1 cellular context compared by ENCODE assay signal in the genomic region with DNA sequence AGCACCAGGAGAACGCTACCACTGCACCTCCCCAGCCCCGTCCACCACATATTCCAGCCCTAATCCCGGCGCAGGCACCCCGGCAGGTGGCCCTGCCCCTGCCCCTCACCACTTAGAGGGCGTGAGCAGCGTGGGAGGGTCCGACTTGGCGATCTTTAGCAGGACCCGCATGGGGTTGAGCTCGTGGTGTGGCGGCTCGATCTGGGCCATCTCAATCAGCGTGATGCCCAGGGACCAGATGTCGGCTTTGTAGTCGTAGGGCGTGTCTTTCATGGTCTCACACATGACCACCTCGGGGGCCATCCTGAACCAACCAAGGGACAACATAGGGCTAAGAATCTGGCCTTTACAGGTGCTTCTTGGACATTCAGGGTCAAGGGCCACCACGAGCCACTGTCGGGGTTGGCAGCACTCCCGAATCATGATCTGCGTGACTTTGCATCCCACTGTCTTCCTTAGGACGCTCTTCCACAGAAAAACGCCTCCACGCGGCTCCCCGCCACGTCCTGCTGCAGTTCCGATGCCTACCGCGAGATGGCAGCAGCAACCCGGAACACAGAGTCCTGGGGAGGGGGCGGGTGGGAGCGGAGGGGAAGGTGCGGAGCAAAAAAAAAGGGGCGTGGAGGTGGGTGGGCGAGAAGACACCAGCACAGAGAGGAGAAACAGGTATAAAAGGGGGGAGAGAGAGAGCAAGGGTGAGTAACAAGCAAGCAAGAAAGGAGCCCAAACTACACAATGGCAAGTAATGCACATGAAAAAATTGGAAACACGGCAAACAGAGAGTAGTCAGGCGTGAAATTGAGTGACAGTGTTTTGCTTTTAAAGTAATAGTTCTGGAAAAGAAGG.
TF ChIP-seq lines count a peak whose summit lies in the region.

No MANE protein-coding gene starts in this region.

TF ChIP-seq in HEK293, 187 proteins besides CTCF, POLR2A, EP300 and RAD21 (continued from another document and continues in another):
- TF ChIP-seq ZNF280D (tag by site-specific recombination; IDR thresholded peaks at IDR 0.05) = 0 out of 2 replicates have a peak, but pooled peaks have one; percentile 43
- TF ChIP-seq, protein P1, sequence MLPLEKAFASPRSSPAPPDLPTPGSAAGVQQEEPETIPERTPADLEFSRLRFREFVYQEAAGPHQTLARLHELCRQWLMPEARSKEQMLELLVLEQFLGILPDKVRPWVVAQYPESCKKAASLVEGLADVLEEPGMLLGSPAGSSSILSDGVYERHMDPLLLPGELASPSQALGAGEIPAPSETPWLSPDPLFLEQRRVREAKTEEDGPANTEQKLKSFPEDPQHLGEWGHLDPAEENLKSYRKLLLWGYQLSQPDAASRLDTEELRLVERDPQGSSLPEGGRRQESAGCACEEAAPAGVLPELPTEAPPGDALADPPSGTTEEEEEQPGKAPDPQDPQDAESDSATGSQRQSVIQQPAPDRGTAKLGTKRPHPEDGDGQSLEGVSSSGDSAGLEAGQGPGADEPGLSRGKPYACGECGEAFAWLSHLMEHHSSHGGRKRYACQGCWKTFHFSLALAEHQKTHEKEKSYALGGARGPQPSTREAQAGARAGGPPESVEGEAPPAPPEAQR (tag by site-specific recombination; IDR thresholded peaks at IDR 0.05) = no peak
- no peak for TF ChIP-seq ZNF639 (tag by site-specific recombination; IDR thresholded peaks at IDR 0.05)
- TF ChIP-seq WT1 (tag by site-specific recombination; IDR thresholded peaks at IDR 0.05) = 0 out of 2 replicates have a peak, but pooled peaks have one; percentile 38
- TF ChIP-seq EGR2 (tag by site-specific recombination; IDR thresholded peaks at IDR 0.05; ENCODE audit: low read depth) = peak; percentile 92
- TF ChIP-seq, protein P2, sequence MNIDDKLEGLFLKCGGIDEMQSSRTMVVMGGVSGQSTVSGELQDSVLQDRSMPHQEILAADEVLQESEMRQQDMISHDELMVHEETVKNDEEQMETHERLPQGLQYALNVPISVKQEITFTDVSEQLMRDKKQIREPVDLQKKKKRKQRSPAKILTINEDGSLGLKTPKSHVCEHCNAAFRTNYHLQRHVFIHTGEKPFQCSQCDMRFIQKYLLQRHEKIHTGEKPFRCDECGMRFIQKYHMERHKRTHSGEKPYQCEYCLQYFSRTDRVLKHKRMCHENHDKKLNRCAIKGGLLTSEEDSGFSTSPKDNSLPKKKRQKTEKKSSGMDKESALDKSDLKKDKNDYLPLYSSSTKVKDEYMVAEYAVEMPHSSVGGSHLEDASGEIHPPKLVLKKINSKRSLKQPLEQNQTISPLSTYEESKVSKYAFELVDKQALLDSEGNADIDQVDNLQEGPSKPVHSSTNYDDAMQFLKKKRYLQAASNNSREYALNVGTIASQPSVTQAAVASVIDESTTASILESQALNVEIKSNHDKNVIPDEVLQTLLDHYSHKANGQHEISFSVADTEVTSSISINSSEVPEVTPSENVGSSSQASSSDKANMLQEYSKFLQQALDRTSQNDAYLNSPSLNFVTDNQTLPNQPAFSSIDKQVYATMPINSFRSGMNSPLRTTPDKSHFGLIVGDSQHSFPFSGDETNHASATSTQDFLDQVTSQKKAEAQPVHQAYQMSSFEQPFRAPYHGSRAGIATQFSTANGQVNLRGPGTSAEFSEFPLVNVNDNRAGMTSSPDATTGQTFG (tag by site-specific recombination; IDR thresholded peaks at IDR 0.05; ENCODE audit: borderline replicate concordance) = no peak
- no peak for TF ChIP-seq ZNF19 (tag by site-specific recombination; IDR thresholded peaks at IDR 0.05; ENCODE audit: low read depth)
- no peak for TF ChIP-seq PRDM10 (tag by site-specific recombination; IDR thresholded peaks at IDR 0.05)
- TF ChIP-seq ZNF501 (tag by site-specific recombination; IDR thresholded peaks at IDR 0.05) = peak; percentile 36; the same call in 1 of the 2 replicates
- TF ChIP-seq ZBTB7A (tag by site-specific recombination; IDR thresholded peaks at IDR 0.05; ENCODE audit: low read depth) = peak; percentile 85
- 0 out of 2 replicates have a peak, but pooled peaks have one; percentile 23 for TF ChIP-seq ZNF391 (tag by site-specific recombination; IDR thresholded peaks at IDR 0.05; ENCODE audit: borderline replicate concordance, low read depth)
- TF ChIP-seq, protein P3, sequence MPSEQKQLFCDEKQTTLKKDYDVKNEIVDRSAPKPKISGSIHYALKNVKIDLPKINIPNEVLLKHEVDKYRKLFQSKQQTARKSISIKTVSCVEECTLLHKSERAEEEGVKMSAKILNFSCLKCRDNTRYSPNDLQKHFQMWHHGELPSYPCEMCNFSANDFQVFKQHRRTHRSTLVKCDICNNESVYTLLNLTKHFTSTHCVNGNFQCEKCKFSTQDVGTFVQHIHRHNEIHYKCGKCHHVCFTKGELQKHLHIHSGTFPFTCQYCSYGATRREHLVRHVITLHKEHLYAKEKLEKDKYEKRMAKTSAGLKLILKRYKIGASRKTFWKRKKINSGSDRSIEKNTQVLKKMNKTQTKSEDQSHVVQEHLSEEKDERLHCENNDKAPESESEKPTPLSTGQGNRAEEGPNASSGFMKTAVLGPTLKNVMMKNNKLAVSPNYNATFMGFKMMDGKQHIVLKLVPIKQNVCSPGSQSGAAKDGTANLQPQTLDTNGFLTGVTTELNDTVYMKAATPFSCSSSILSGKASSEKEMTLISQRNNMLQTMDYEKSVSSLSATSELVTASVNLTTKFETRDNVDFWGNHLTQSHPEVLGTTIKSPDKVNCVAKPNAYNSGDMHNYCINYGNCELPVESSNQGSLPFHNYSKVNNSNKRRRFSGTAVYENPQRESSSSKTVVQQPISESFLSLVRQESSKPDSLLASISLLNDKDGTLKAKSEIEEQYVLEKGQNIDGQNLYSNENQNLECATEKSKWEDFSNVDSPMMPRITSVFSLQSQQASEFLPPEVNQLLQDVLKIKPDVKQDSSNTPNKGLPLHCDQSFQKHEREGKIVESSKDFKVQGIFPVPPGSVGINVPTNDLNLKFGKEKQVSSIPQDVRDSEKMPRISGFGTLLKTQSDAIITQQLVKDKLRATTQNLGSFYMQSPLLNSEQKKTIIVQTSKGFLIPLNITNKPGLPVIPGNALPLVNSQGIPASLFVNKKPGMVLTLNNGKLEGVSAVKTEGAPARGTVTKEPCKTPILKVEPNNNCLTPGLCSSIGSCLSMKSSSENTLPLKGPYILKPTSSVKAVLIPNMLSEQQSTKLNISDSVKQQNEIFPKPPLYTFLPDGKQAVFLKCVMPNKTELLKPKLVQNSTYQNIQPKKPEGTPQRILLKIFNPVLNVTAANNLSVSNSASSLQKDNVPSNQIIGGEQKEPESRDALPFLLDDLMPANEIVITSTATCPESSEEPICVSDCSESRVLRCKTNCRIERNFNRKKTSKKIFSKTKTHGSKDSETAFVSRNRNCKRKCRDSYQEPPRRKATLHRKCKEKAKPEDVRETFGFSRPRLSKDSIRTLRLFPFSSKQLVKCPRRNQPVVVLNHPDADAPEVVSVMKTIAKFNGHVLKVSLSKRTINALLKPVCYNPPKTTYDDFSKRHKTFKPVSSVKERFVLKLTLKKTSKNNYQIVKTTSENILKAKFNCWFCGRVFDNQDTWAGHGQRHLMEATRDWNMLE (tag by site-specific recombination; conservative IDR thresholded peaks at IDR 0.05; ENCODE audit: low read depth) = no peak
- TF ChIP-seq PBX3 (CRISPR knock-in tag; IDR thresholded peaks at IDR 0.05) = no peak
- no peak for TF ChIP-seq ZNF747 (tag by site-specific recombination; IDR thresholded peaks at IDR 0.05)
- peak; percentile 89 for TF ChIP-seq KLF8 (tag by site-specific recombination; IDR thresholded peaks at IDR 0.05)
- TF ChIP-seq ZNF600 (tag by site-specific recombination; IDR thresholded peaks at IDR 0.05) = 0 out of 2 replicates have a peak, but pooled peaks have one; percentile 32
- no peak for TF ChIP-seq ZFP37 (tag by site-specific recombination; IDR thresholded peaks at IDR 0.05)
- TF ChIP-seq ZNF529 (tag by site-specific recombination; IDR thresholded peaks at IDR 0.05; ENCODE audit: insufficient replicate concordance) = no peak
- no peak for TF ChIP-seq ZNF423 (tag by site-specific recombination; IDR thresholded peaks at IDR 0.05)
- TF ChIP-seq GLIS2 (tag by site-specific recombination; IDR thresholded peaks at IDR 0.05) = 0 out of 2 replicates have a peak, but pooled peaks have one; percentile 59
- peak; percentile 57 for TF ChIP-seq KLF1 (tag by site-specific recombination; IDR thresholded peaks at IDR 0.05)
- peak; percentile 38; the same call in 1 of the 2 replicates for TF ChIP-seq ZEB2 (tag by site-specific recombination; IDR thresholded peaks at IDR 0.05)
- TF ChIP-seq ZNF76 (tag by site-specific recombination; IDR thresholded peaks at IDR 0.05; ENCODE audit: borderline replicate concordance, low read depth) = 0 out of 2 replicates have a peak, but pooled peaks have one; percentile 11
- TF ChIP-seq ZBTB8A (tag by site-specific recombination; IDR thresholded peaks at IDR 0.05) = peak; percentile 42
- TF ChIP-seq ZNF239 (tag by site-specific recombination; IDR thresholded peaks at IDR 0.05) = 0 out of 2 replicates have a peak, but pooled peaks have one; percentile 42
- no peak for TF ChIP-seq ZBTB1 (tag by site-specific recombination; IDR thresholded peaks at IDR 0.05)
- TF ChIP-seq ZNF777 (tag by site-specific recombination; IDR thresholded peaks at IDR 0.05; ENCODE audit: borderline replicate concordance) = no peak
- TF ChIP-seq ZNF692 (tag by site-specific recombination; IDR thresholded peaks at IDR 0.05) = 0 out of 2 replicates have a peak, but pooled peaks have one; percentile 35
- TF ChIP-seq ZNF629 (tag by site-specific recombination; IDR thresholded peaks at IDR 0.05) = peak; percentile 40; the same call in 1 of the 2 replicates
- peak; percentile 68; the same call in 1 of the 2 replicates for TF ChIP-seq ZBTB48 (tag by site-specific recombination; IDR thresholded peaks at IDR 0.05)
- TF ChIP-seq ZNF302 (tag by site-specific recombination; IDR thresholded peaks at IDR 0.05; ENCODE audit: low read depth) = no peak
